Comparison of ENCODE assay signal across 15 cellular contexts in genomic region chr7:73971315-73971700, GRCh38. TPM values are rescaled to one million over a fixed set of nuclear protein-coding genes. Genes with fewer than 3 reads are reported as not detected.
DNase-seq lines count a peak whose midpoint lies in the region; ATAC-seq and TF ChIP-seq lines count a peak whose summit lies in the region.
"Had no signal": no experiment of that assay in that cellular context is flagged by ENCODE, and none has a peak within 500 bp of the region (broad histone marks: within the 10 kb centered on the region; RNA-seq: fewer than 3 reads in every experiment).

No MANE protein-coding gene starts in this region.

- TF ChIP-seq CTCF in MCF 10A (IDR thresholded peaks at IDR 0.05; ENCODE audit: unreplicated experiment): no peak
- no peak for TF ChIP-seq CTCF in mammary epithelial cell (conservative IDR thresholded peaks at IDR 0.05 in 1 of 2, IDR thresholded peaks at IDR 0.05 in 1 of 2; ENCODE audit: extremely low read depth in 1 of 2, insufficient read depth in 1 of 2, low read depth in 1 of 2, low read length in 2 of 2)
- no peak for TF ChIP-seq CTCF in activated B cell treated with CpG ODN at 0.5 μM for 24 hours (IDR thresholded peaks at IDR 0.05)

- no peak overlapping the region for H3K4me2 ChIP-seq in mammary epithelial cell (ENCODE audit: insufficient read depth, low read depth, low read length)
- H3K4me2 ChIP-seq: A549 had no signal

- H3K9me3 Mint-ChIP-seq in MCF 10A (ENCODE audit: unreplicated experiment): peaks cover 9% of the 10 kb centered on the region
- H3K9me3 Mint-ChIP-seq in activated B cell treated with CpG ODN at 0.5 μM for 24 hours: no peaks in the 10 kb centered on the region
- peaks cover 0 to 3% of the 10 kb centered on the region in 2 donors for H3K9me3 Mint-ChIP-seq in activated T-cell treated with anti-CD3 and anti-CD28 coated beads, Interleukin-2, amount 50 U/mL, for 72 hours

- H3K9me3 ChIP-seq in mammary epithelial cell (replicated peaks; ENCODE audit: insufficient read depth, low read length): no peaks in the 10 kb centered on the region
- H3K9me3 ChIP-seq: A549 had no signal

- H3K4me1 Mint-ChIP-seq in MCF 10A (ENCODE audit: insufficient read depth, unreplicated experiment) (no peaks in the 10 kb centered on the region), activated B cell treated with CpG ODN at 0.5 μM for 24 hours (peaks cover 10% of the 10 kb centered on the region)
- no peaks in the 10 kb centered on the region for H3K4me1 Mint-ChIP-seq in activated T-cell treated with anti-CD3 and anti-CD28 coated beads, Interleukin-2, amount 50 U/mL, for 72 hours (ENCODE audit: low read depth)

- no peaks in the 10 kb centered on the region for H3K27me3 ChIP-seq in mammary epithelial cell (ENCODE audit: insufficient read depth, low read length)

- H3K79me2 ChIP-seq in mammary epithelial cell (ENCODE audit: insufficient read depth, low read length): no peaks in the 10 kb centered on the region

- H3K27ac Mint-ChIP-seq in MCF 10A (ENCODE audit: low read depth, unreplicated experiment) (peak overlapping the region; percentile 16), activated B cell treated with CpG ODN at 0.5 μM for 24 hours (no peak overlapping the region)
- H3K27ac Mint-ChIP-seq in activated T-cell treated with anti-CD3 and anti-CD28 coated beads, Interleukin-2, amount 50 U/mL, for 72 hours: no peak overlapping the region
- H3K27ac Mint-ChIP-seq: natural killer cell had no signal

- CTCF ChIA-PET in MCF 10A (lab: Yijun Ruan, JAX): interaction anchor here (0.6 to 1.0 kb wide), 3 partner anchors 10 to 432 kb away, joined by 3 to 4 read pairs (median 3); no protein-coding TSS in a partner anchor
- CTCF ChIA-PET in mammary epithelial cell (lab: Charles Lee; ENCODE audit: low non-redundant PET): no interaction called here
- CTCF ChIA-PET in activated B cell treated with CpG ODN at 0.5 μM for 24 hours (lab: Charles Lee): no interaction called here

- POLR2A ChIA-PET in MCF 10A (lab: Yijun Ruan, JAX): no interaction called here
- POLR2A ChIA-PET in activated B cell treated with CpG ODN at 0.5 μM for 24 hours (lab: Charles Lee): no interaction called here

- H3K4me3 Mint-ChIP-seq in MCF 10A (ENCODE audit: unreplicated experiment) (no peak overlapping the region), activated B cell treated with CpG ODN at 0.5 μM for 24 hours (no peak overlapping the region)
- no peak overlapping the region for H3K4me3 Mint-ChIP-seq in activated T-cell treated with anti-CD3 and anti-CD28 coated beads, Interleukin-2, amount 50 U/mL, for 72 hours
- H3K4me3 Mint-ChIP-seq: natural killer cell had no signal

- no peak overlapping the region for H3K4me3 ChIP-seq in mammary epithelial cell (replicated peaks in 1 of 3; ENCODE audit: insufficient read depth in 1 of 3, low read depth in 2 of 3, low read length in 3 of 3)
- H3K4me3 ChIP-seq: A549 had no signal

- BruUV-seq in MCF 10A (replicated peaks; lab: Mats Ljungman, UMichigan) (no TSS peak), mammary epithelial cell (replicated peaks; lab: Mats Ljungman, UMichigan) (no TSS peak)

- H3K9ac ChIP-seq in mammary epithelial cell (ENCODE audit: insufficient read depth, low read length): no peak overlapping the region

- peaks cover 4% of the 10 kb centered on the region for H3K4me1 ChIP-seq in mammary epithelial cell (ENCODE audit: insufficient read depth, low read length)
- H3K4me1 ChIP-seq: A549 had no signal

- H3K36me3 ChIP-seq in mammary epithelial cell (ENCODE audit: insufficient read depth, low read length): no peaks in the 10 kb centered on the region

- no peak for DNase-seq in MCF 10A (ENCODE audit: unreplicated experiment)
- no peak for DNase-seq in mammary epithelial cell
- no peak for DNase-seq in activated B cell treated with CpG ODN at 0.5 μM for 24 hours
- DNase-seq in ureter (ENCODE audit: low spot score): peak; percentile 8
- no peak for DNase-seq in stimulated activated CD4-positive, alpha-beta T cell treated with anti-CD3 and anti-CD28 coated beads, Interleukin-4, amount 100 ng/mL, for 24 hours
- no peak for DNase-seq in activated T-cell treated with anti-CD3 and anti-CD28 coated beads, Interleukin-2, amount 50 U/mL, for 72 hours
- DNase-seq: dermis blood vessel endothelial cell, KBM-7, trophoblast cell had no signal

- ATAC-seq in HG03103 (IDR thresholded peaks at IDR 0.05; ENCODE audit: low read depth, unreplicated experiment) (peak; percentile 67), activated B cell treated with CpG ODN at 0.5 μM for 24 hours (ENCODE audit: low read depth) (peak; percentile 28), HG03095 (IDR thresholded peaks at IDR 0.05; ENCODE audit: unreplicated experiment) (no peak)
- no peak for ATAC-seq in activated T-cell treated with anti-CD3 and anti-CD28 coated beads, Interleukin-2, amount 50 U/mL, for 72 hours (replicated peaks in 1 of 2)
- ATAC-seq: natural killer cell had no signal

- dilution Hi-C loops in mammary epithelial cell (cut with HindIII; ENCODE audit: low sequenced_read_pairs): no loop called here

- no peaks in the 10 kb centered on the region for H4K20me1 ChIP-seq in mammary epithelial cell (ENCODE audit: insufficient read depth, low read length)

- H3K36me3 Mint-ChIP-seq in MCF 10A (ENCODE audit: insufficient read depth, unreplicated experiment) (no peaks in the 10 kb centered on the region), activated B cell treated with CpG ODN at 0.5 μM for 24 hours (ENCODE audit: low read depth) (no peaks in the 10 kb centered on the region)
- no peaks in the 10 kb centered on the region for H3K36me3 Mint-ChIP-seq in activated T-cell treated with anti-CD3 and anti-CD28 coated beads, Interleukin-2, amount 50 U/mL, for 72 hours (ENCODE audit: insufficient read depth in 2 of 2)
- H3K36me3 Mint-ChIP-seq: natural killer cell had no signal

- H3K27ac ChIP-seq in mammary epithelial cell (ENCODE audit: insufficient read depth, low read depth, low read length): no peak overlapping the region
- H3K27ac ChIP-seq: A549 had no signal

- H2AFZ ChIP-seq in mammary epithelial cell (ENCODE audit: low read depth, low read length): no peak overlapping the region

- H3K27me3 Mint-ChIP-seq in MCF 10A (ENCODE audit: insufficient read depth, unreplicated experiment) (peaks cover 14% of the 10 kb centered on the region), activated B cell treated with CpG ODN at 0.5 μM for 24 hours (no peaks in the 10 kb centered on the region)
- H3K27me3 Mint-ChIP-seq in activated T-cell treated with anti-CD3 and anti-CD28 coated beads, Interleukin-2, amount 50 U/mL, for 72 hours (ENCODE audit: low read depth): no peaks in the 10 kb centered on the region

- in situ Hi-C loops in mammary epithelial cell (cut with MboI; ENCODE audit: low sequenced_read_pairs in 2 of 2): no loop called here

- WGBS in mammary epithelial cell (ENCODE audit: low coverage, missing lambda C conversion rate): no CpG with 5 or more reads among the region's 4 CpGs

- intact Hi-C loops in MCF 10A (cut with micrococcal nuclease): no loop called here
- intact Hi-C loops in mammary epithelial cell (cut with micrococcal nuclease): no loop called here
- intact Hi-C loops in activated B cell treated with CpG ODN at 0.5 μM for 24 hours (cut with micrococcal nuclease): no loop called here

RNA-seq across cellular contexts. Expression of gene ELN, which starts 56.7 kb away (rescaled TPM):
- total RNA-seq in MCF 10A (2022) (not detected in 2 replicates), mammary epithelial cell (under 1 TPM in 1 of 2 donors, not detected in 1; 0.50 TPM), activated B cell treated with CpG ODN at 0.5 μM for 24 hours (not detected in 2 replicates), ureter (31.9 TPM)
- polyA plus RNA-seq in mammary epithelial cell: not detected
- not detected for polyA minus RNA-seq in mammary epithelial cell
- total RNA-seq in activated T-cell treated with anti-CD3 and anti-CD28 coated beads, Interleukin-2, amount 50 U/mL, for 72 hours: not detected
- total RNA-seq: T-helper 2 cell treated with Interferon-gamma antibody and Interleukin-4, amounts not matched to agents 100 ng/mL and 5 ng/mL, for 36 hours had no signal
- polyA plus RNA-seq: keratinocyte had no signal

Comparison
In these comparisons a context has a peak if more than half of its experiments do, and no peak if none do; other contexts are left out.
1. ATAC-seq: peak in HG03103 (single experiment) and activated B cell treated with CpG ODN at 0.5 μM for 24 hours (single experiment); none in HG03095 (single experiment) and activated T-cell treated with anti-CD3 and anti-CD28 coated beads, Interleukin-2, amount 50 U/mL, for 72 hours (0 of 2).
2. RNA of gene ELN, which starts 56.7 kb away (total RNA-seq): 31.9 TPM in ureter (single experiment); 0.50 TPM in mammary epithelial cell, not detected in MCF 10A, not detected in activated B cell treated with CpG ODN at 0.5 μM for 24 hours and not detected in activated T-cell treated with anti-CD3 and anti-CD28 coated beads, Interleukin-2, amount 50 U/mL, for 72 hours; every median in the first group is over 10 times any median in the second.